Comparison of ENCODE assay signal across 13 cellular contexts in genomic region chr9:89382026-89382986, GRCh38.
A peak's percentile ranks its signal among the peaks of the same experiment; 100 is the strongest.
DNase-seq lines count a peak whose midpoint lies in the region; ATAC-seq and TF ChIP-seq lines count a peak whose summit lies in the region.
"Had no signal": no experiment of that assay in that cellular context is flagged by ENCODE, and none has a peak within 500 bp of the region (broad histone marks: within the 10 kb centered on the region; RNA-seq: fewer than 3 reads in every experiment).

No MANE protein-coding gene starts in this region.

- no peak overlapping the region for H3K4me3 ChIP-seq in DND-41 (ENCODE audit: low read depth in 1 of 2, low read length in 2 of 2)
- no peak overlapping the region for H3K4me3 ChIP-seq in MM.1S (ENCODE audit: low read length)
- H3K4me3 ChIP-seq: tibial artery had no signal

- intact Hi-C loops in CD14-positive monocyte (cut with micrococcal nuclease) = loop anchor here (5.0 to 10.0 kb wide), 4 partner anchors 65 to 172 kb away; partner anchors contain the start of genes SECISBP2 (in 2 of the 2) and CKS2 (in 1 of the 2)

- H3K27me3 Mint-ChIP-seq in CD14-positive monocyte (ENCODE audit: low read depth in 3 of 3) = peaks cover 0 to 1% (median 0%) of the 10 kb centered on the region in 3 donors
- H3K27me3 Mint-ChIP-seq in naive thymus-derived CD8-positive, alpha-beta T cell = no peaks in the 10 kb centered on the region

- peaks cover 85 to 90% of the 10 kb centered on the region in 2 donors for H3K36me3 Mint-ChIP-seq in CD14-positive monocyte
- peaks cover 32 to 68% of the 10 kb centered on the region in 2 donors for H3K36me3 Mint-ChIP-seq in activated naive CD4-positive, alpha-beta T cell treated with anti-CD3 and anti-CD28 coated beads, Interleukin-2, amount 50 U/mL, for 72 hours
- H3K36me3 Mint-ChIP-seq in naive thymus-derived CD8-positive, alpha-beta T cell = peaks cover 0 to 94% (median 42%) of the 10 kb centered on the region in 3 donors

- peaks cover 0 to 3% (median 0%) of the 10 kb centered on the region in 7 donors for H3K9me3 Mint-ChIP-seq in CD14-positive monocyte
- H3K9me3 Mint-ChIP-seq in activated naive CD4-positive, alpha-beta T cell treated with anti-CD3 and anti-CD28 coated beads, Interleukin-2, amount 50 U/mL, for 72 hours = no peaks in the 10 kb centered on the region
- no peaks in the 10 kb centered on the region for H3K9me3 Mint-ChIP-seq in naive thymus-derived CD8-positive, alpha-beta T cell
- H3K9me3 Mint-ChIP-seq: mesothelial cell of epicardium had no signal

- H3K27ac ChIP-seq in DND-41 (ENCODE audit: low read length) = no peak overlapping the region
- H3K27ac ChIP-seq in MM.1S (ENCODE audit: low read length) = no peak overlapping the region
- H3K27ac ChIP-seq: tibial artery had no signal

- H4K20me1 ChIP-seq in DND-41 (ENCODE audit: insufficient read depth, low read length) = peaks cover 25% of the 10 kb centered on the region
- no peaks in the 10 kb centered on the region for H4K20me1 ChIP-seq in MM.1S (ENCODE audit: insufficient read depth, low read length)

- H3K4me2 ChIP-seq in DND-41 (ENCODE audit: insufficient read depth, low read length) (no peak overlapping the region), MM.1S (ENCODE audit: low read depth, low read length) (no peak overlapping the region)

- H3K79me2 ChIP-seq in DND-41 (ENCODE audit: insufficient read depth, low read length) = no peaks in the 10 kb centered on the region
- H3K79me2 ChIP-seq in MM.1S (ENCODE audit: low read length) = peaks cover 5% of the 10 kb centered on the region; the same call in 1 of the 2 replicates

- TF ChIP-seq CTCF in CD14-positive monocyte (IDR thresholded peaks at IDR 0.05) (no peak), DND-41 (IDR thresholded peaks at IDR 0.05; ENCODE audit: borderline replicate concordance, extremely low read depth, low read length, poor library complexity, severe bottlenecking) (no peak), MM.1S (IDR thresholded peaks at IDR 0.05; ENCODE audit: low read length) (no peak)

- DNase-seq in CD14-positive monocyte (ENCODE audit: low spot score) = no peak
- DNase-seq in DND-41 = no peak
- peak in 1 of 2 donors; percentile 78 for DNase-seq in activated naive CD4-positive, alpha-beta T cell treated with anti-CD3 and anti-CD28 coated beads, Interleukin-2, amount 50 U/mL, for 72 hours (ENCODE audit: low spot score in 2 of 2)
- no peak for DNase-seq in naive thymus-derived CD8-positive, alpha-beta T cell
- DNase-seq in MM.1S = no peak
- DNase-seq in medulla oblongata (ENCODE audit: extremely low spot score) = no peak
- DNase-seq: kidney, NCI-H1694, NCI-H446 treated with DMSO at 0.1 percent for 48 hours, tibial artery had no signal

- H3F3A ChIP-seq in MM.1S (ENCODE audit: insufficient read depth, low read length) = no peaks in the 10 kb centered on the region

- no peaks in the 10 kb centered on the region for H3K4me1 ChIP-seq in DND-41 (ENCODE audit: insufficient read depth, low read length)
- no peaks in the 10 kb centered on the region for H3K4me1 ChIP-seq in MM.1S (ENCODE audit: low read length)
- H3K4me1 ChIP-seq: tibial artery had no signal

- H3K9ac ChIP-seq in DND-41 (ENCODE audit: low read depth, low read length) (no peak overlapping the region), MM.1S (ENCODE audit: low read length) (no peak overlapping the region)

- no peaks in the 10 kb centered on the region for H3K9me2 ChIP-seq in MM.1S (replicated peaks; ENCODE audit: insufficient read depth, low read length)

- no peak overlapping the region for H2AFZ ChIP-seq in DND-41 (ENCODE audit: low read depth, low read length)
- no peak overlapping the region for H2AFZ ChIP-seq in MM.1S (ENCODE audit: low read length)

- H3K4me3 Mint-ChIP-seq in CD14-positive monocyte = no peak overlapping the region
- H3K4me3 Mint-ChIP-seq in naive thymus-derived CD8-positive, alpha-beta T cell = peak overlapping the region in 4 of 10 donors; percentile 15 to 56 (median 28)
- H3K4me3 Mint-ChIP-seq: mesothelial cell of epicardium had no signal

- peaks cover 60% of the 10 kb centered on the region for H3K4me1 Mint-ChIP-seq in CD14-positive monocyte
- peaks cover 26 to 60% (median 43%) of the 10 kb centered on the region in 4 donors for H3K4me1 Mint-ChIP-seq in naive thymus-derived CD8-positive, alpha-beta T cell
- H3K4me1 Mint-ChIP-seq: mesothelial cell of epicardium had no signal

- 0 out of 3 replicates have a peak, but pooled peaks have one; percentile 16 for ATAC-seq in DND-41 (ENCODE audit: insufficient read depth, low read depth)
- ATAC-seq in activated naive CD4-positive, alpha-beta T cell treated with anti-CD3 and anti-CD28 coated beads, Interleukin-2, amount 50 U/mL, for 72 hours = peak; percentile 39 to 89
- ATAC-seq in naive thymus-derived CD8-positive, alpha-beta T cell = peak in 1 of 2 donors; percentile 32
- ATAC-seq in GM19452 (IDR thresholded peaks at IDR 0.05; ENCODE audit: unreplicated experiment) = no peak
- ATAC-seq: sciatic nerve had no signal

- H3K9me3 ChIP-seq in DND-41 (ENCODE audit: insufficient read depth, low read length, severe bottlenecking) (no peaks in the 10 kb centered on the region), MM.1S (replicated peaks; ENCODE audit: insufficient read depth, low read length) (no peaks in the 10 kb centered on the region)
- H3K9me3 ChIP-seq: tibial artery had no signal

- H3K36me3 ChIP-seq in DND-41 (ENCODE audit: insufficient read depth, low read length) (peaks cover 98% of the 10 kb centered on the region), MM.1S (replicated peaks; ENCODE audit: insufficient read depth, low read length) (peaks cover 4% of the 10 kb centered on the region; the same call in 1 of the 2 replicates)

- peak overlapping the region; percentile 46 to 84 (median 75) for H3K27ac Mint-ChIP-seq in CD14-positive monocyte
- H3K27ac Mint-ChIP-seq in activated naive CD4-positive, alpha-beta T cell treated with anti-CD3 and anti-CD28 coated beads, Interleukin-2, amount 50 U/mL, for 72 hours = peak overlapping the region; percentile 66 to 93
- H3K27ac Mint-ChIP-seq in naive thymus-derived CD8-positive, alpha-beta T cell = peak overlapping the region in 9 of 10 donors; percentile 56 to 95 (median 80)
- H3K27ac Mint-ChIP-seq: mesothelial cell of epicardium had no signal

- POLR2A ChIA-PET in naive thymus-derived CD8-positive, alpha-beta T cell (lab: Charles Lee) = interaction anchor here (0.6 to 1.8 kb wide), 4 partner anchors 9 to 1980 kb away, joined by 3 to 7 read pairs (median 4); no protein-coding TSS in a partner anchor

- no peaks in the 10 kb centered on the region for H3K27me3 ChIP-seq in DND-41 (ENCODE audit: insufficient read depth, low read length, poor library complexity)
- no peaks in the 10 kb centered on the region for H3K27me3 ChIP-seq in MM.1S (replicated peaks; ENCODE audit: insufficient read depth, low read length)
- H3K27me3 ChIP-seq: tibial artery had no signal
